In the genomic region with DNA sequence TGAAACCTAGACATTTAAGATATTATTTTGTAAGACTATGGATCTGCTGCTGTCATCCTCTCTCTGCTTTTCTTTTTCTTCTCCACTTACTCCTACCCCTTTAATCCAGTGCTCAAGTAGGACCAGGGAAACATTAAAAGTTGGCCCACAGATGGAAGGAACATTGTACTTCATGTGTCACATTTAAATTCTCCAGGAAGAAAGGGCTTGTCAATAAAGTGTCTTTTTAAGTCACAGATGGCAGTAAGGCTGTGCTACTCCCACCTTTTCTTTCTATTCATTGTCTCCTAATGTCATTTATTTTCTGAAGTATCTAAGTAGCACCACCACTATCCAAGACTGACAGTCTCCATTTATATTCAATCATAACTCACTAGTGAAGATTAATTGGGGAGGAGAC, we compare ENCODE assay signal across 31 cellular contexts.
"Had no signal": no experiment of that assay in that cellular context is flagged by ENCODE, and none has a peak within 500 bp of the region (broad histone marks: within the 10 kb centered on the region; RNA-seq: fewer than 3 reads in every experiment).

No MANE protein-coding gene starts in this region.

- H3K27me3 ChIP-seq: adrenal gland, ascending aorta, body of pancreas, brain microvascular endothelial cell, breast epithelium, cardiac muscle cell had no signal

- ATAC-seq: activated naive CD4-positive, alpha-beta T cell treated with anti-CD3 and anti-CD28 coated beads, Interleukin-2, amount 50 U/mL, for 72 hours; activated naive CD8-positive, alpha-beta T cell treated with anti-CD3 and anti-CD28 coated beads, Interleukin-2, amount 50 U/mL, for 24 hours; activated T-cell treated with anti-CD3 and anti-CD28 coated beads, Interleukin-2, amount 50 U/mL, for 4 hours; activated T-cell treated with anti-CD3 and anti-CD28 coated beads, Interleukin-2, amount 50 U/mL, for 72 hours; activated T-helper 17 cell treated with anti-CD3 and anti-CD28 coated beads, Interleukin-2, amount 50 U/mL, for 72 hours; body of pancreas had no signal

- H3K9me3 ChIP-seq: adrenal gland, ascending aorta, body of pancreas, breast epithelium had no signal

- H3K4me3 ChIP-seq: adrenal gland, ascending aorta, body of pancreas, breast epithelium, cardiac muscle cell had no signal

- DNase-seq: activated effector memory CD4-positive, alpha-beta T cell treated with anti-CD3 and anti-CD28 coated beads, Interleukin-2, amount 50 U/mL, for 16 hours; activated effector memory CD4-positive, alpha-beta T cell treated with Interleukin-2 at 50 U/mL for 16 hours; activated gamma-delta T cell; activated gamma-delta T cell treated with Interleukin-2 at 50 U/mL for 16 hours; activated naive CD4-positive, alpha-beta T cell; activated naive CD4-positive, alpha-beta T cell treated with anti-CD3 and anti-CD28 coated beads for 36 hours; activated naive CD4-positive, alpha-beta T cell treated with anti-CD3 and anti-CD28 coated beads, Interleukin-2, amount 10 ng/mL, durations not matched to agents 7 days and 5 days; activated naive CD4-positive, alpha-beta T cell treated with anti-CD3 and anti-CD28 coated beads, Interleukin-2, amount 50 U/mL, for 16 hours; activated naive CD4-positive, alpha-beta T cell treated with Interleukin-2 at 50 U/mL for 16 hours; activated naive CD8-positive, alpha-beta T cell treated with anti-CD3 and anti-CD28 coated beads for 36 hours; activated naive CD8-positive, alpha-beta T cell treated with anti-CD3 and anti-CD28 coated beads, Interleukin-2, amount 10 ng/mL, durations not matched to agents 7 days and 5 days; activated naive CD8-positive, alpha-beta T cell treated with anti-CD3 and anti-CD28 coated beads, Interleukin-2, amount 50 U/mL, for 24 hours; activated T-cell treated with anti-CD3 and anti-CD28 coated beads, Interleukin-2, amount 50 U/mL, for 1 hour; activated T-cell treated with anti-CD3 and anti-CD28 coated beads, Interleukin-2, amount 50 U/mL, for 24 hours; activated T-cell treated with anti-CD3 and anti-CD28 coated beads, Interleukin-2, amount 50 U/mL, for 4 hours; activated T-cell treated with anti-CD3 and anti-CD28 coated beads, Interleukin-2, amount 50 U/mL, for 48 hours; activated T-cell treated with anti-CD3 and anti-CD28 coated beads, Interleukin-2, amount 50 U/mL, for 72 hours; adrenal gland; amniotic stem cell; amygdala; anterior cingulate cortex; aorta; body of pancreas; brain microvascular endothelial cell; central memory CD4-positive, alpha-beta T cell; cerebellar nuclear complex had no signal

- H3K36me3 ChIP-seq: adrenal gland, ascending aorta, brain microvascular endothelial cell, breast epithelium, cardiac muscle cell had no signal

- H3K27ac ChIP-seq: adrenal gland, ascending aorta, body of pancreas, brain microvascular endothelial cell, breast epithelium, cardiac muscle cell had no signal
